10 cellular contexts compared by ENCODE assay signal in genomic region chr19:50326101-50326664, GRCh38. TPM values are rescaled to one million over a fixed set of nuclear protein-coding genes. Genes with fewer than 3 reads are reported as not detected.
A peak's percentile ranks its signal among the peaks of the same experiment; 100 is the strongest.
DNase-seq lines count a peak whose midpoint lies in the region; ATAC-seq and TF ChIP-seq lines count a peak whose summit lies in the region.
"Had no signal": no experiment of that assay in that cellular context is flagged by ENCODE, and none has a peak within 500 bp of the region (broad histone marks: within the 10 kb centered on the region; RNA-seq: fewer than 3 reads in every experiment).

No MANE protein-coding gene starts in this region.

- H3K36me3 Mint-ChIP-seq in osteocyte (ENCODE audit: unreplicated experiment), result peaks cover 7% of the 10 kb centered on the region

- H3K27me3 Mint-ChIP-seq in stimulated activated naive CD8-positive, alpha-beta T cell treated with anti-CD3 and anti-CD28 coated beads, Interleukin-15, amount 100 ng/mL, for 72 hours, result peaks cover 69% of the 10 kb centered on the region
- H3K27me3 Mint-ChIP-seq in osteocyte (ENCODE audit: unreplicated experiment), result peaks cover 36% of the 10 kb centered on the region

- TF ChIP-seq CTCF in VCaP (conservative IDR thresholded peaks at IDR 0.05) (no peak), upper lobe of right lung (IDR thresholded peaks at IDR 0.05) (no peak), osteocyte (IDR thresholded peaks at IDR 0.05) (no peak)

- no peaks in the 10 kb centered on the region for H3K9me3 ChIP-seq in iPS-18c (ENCODE audit: control insufficient read depth, insufficient read depth, low read length)
- H3K9me3 ChIP-seq in upper lobe of right lung, result no peaks in the 10 kb centered on the region

- no peak for ATAC-seq in stimulated activated naive CD8-positive, alpha-beta T cell treated with anti-CD3 and anti-CD28 coated beads, Interleukin-15, amount 100 ng/mL, for 72 hours
- ATAC-seq in stimulated activated naive CD8-positive, alpha-beta T cell treated with anti-CD3 and anti-CD28 coated beads, Interleukin-15, Interleukin-2, amounts not matched to agents 100 U/mL and 50 U/mL, for 24 hours, result no peak
- ATAC-seq in upper lobe of right lung (no peak), GM18858 (IDR thresholded peaks at IDR 0.05; ENCODE audit: unreplicated experiment) (no peak)

- peaks cover 0 to 8% of the 10 kb centered on the region in 2 donors for H3K9me3 Mint-ChIP-seq in stimulated activated naive CD8-positive, alpha-beta T cell treated with anti-CD3 and anti-CD28 coated beads, Interleukin-15, amount 100 ng/mL, for 72 hours
- H3K9me3 Mint-ChIP-seq in osteocyte (ENCODE audit: unreplicated experiment), result no peaks in the 10 kb centered on the region

- H3K4me3 ChIP-seq in iPS-18c (ENCODE audit: insufficient read depth, low read depth, low read length) (peak overlapping the region; percentile 63), upper lobe of right lung (peak overlapping the region; percentile 8)

- H3K36me3 ChIP-seq in upper lobe of right lung, result no peaks in the 10 kb centered on the region
- H3K36me3 ChIP-seq: neutrophil had no signal

- H3K27ac ChIP-seq in VCaP (peak overlapping the region; percentile 74; the same call in 1 of the 2 replicates), upper lobe of right lung (no peak overlapping the region)
- H3K27ac ChIP-seq: neutrophil had no signal

- intact Hi-C loops in upper lobe of right lung (cut with DNase I), result no loop called here

- peaks cover 10% of the 10 kb centered on the region for H3K27me3 ChIP-seq in upper lobe of right lung

- peaks cover 14% of the 10 kb centered on the region for H3K4me1 ChIP-seq in upper lobe of right lung

- no peak for DNase-seq in stimulated activated naive CD8-positive, alpha-beta T cell treated with anti-CD3 and anti-CD28 coated beads, Interleukin-15, amount 100 ng/mL, for 72 hours
- no peak for DNase-seq in stimulated activated naive CD8-positive, alpha-beta T cell treated with anti-CD3 and anti-CD28 coated beads, Interleukin-15, Interleukin-2, amounts not matched to agents 100 U/mL and 50 U/mL, for 24 hours
- DNase-seq in upper lobe of right lung, result peak; percentile 70
- DNase-seq in osteocyte (ENCODE audit: extremely low spot score, unreplicated experiment), result no peak
- no peak for DNase-seq in NCI-H146 treated with DMSO at 0.1 percent for 48 hours (lab: John Stamatoyannopoulos, UW; ENCODE audit: unreplicated experiment)

- peaks cover 50% of the 10 kb centered on the region for H3K4me1 Mint-ChIP-seq in stimulated activated naive CD8-positive, alpha-beta T cell treated with anti-CD3 and anti-CD28 coated beads, Interleukin-15, amount 100 ng/mL, for 72 hours
- H3K4me1 Mint-ChIP-seq in osteocyte (ENCODE audit: unreplicated experiment), result peaks cover 26% of the 10 kb centered on the region

- H3K4me3 Mint-ChIP-seq in stimulated activated naive CD8-positive, alpha-beta T cell treated with anti-CD3 and anti-CD28 coated beads, Interleukin-15, amount 100 ng/mL, for 72 hours, result peak overlapping the region; percentile 70 to 78
- H3K4me3 Mint-ChIP-seq in osteocyte (ENCODE audit: unreplicated experiment), result no peak overlapping the region

- no peak overlapping the region for H3K27ac Mint-ChIP-seq in stimulated activated naive CD8-positive, alpha-beta T cell treated with anti-CD3 and anti-CD28 coated beads, Interleukin-15, amount 100 ng/mL, for 72 hours
- H3K27ac Mint-ChIP-seq in osteocyte (ENCODE audit: unreplicated experiment), result no peak overlapping the region
- H3K27ac Mint-ChIP-seq: activated naive CD4-positive, alpha-beta T cell treated with anti-CD3 and anti-CD28 coated beads, Interleukin-2, amount 10 ng/mL, durations not matched to agents 7 days and 5 days had no signal

RNA-seq across cellular contexts. Expression of gene KCNC3, which starts 3.0 kb away (rescaled TPM):
- total RNA-seq in upper lobe of right lung, result 12.8 TPM
- total RNA-seq in osteocyte, result 1.1 and 1.2 TPM in 2 replicates

RNA-seq across cellular contexts. Expression of gene NAPSA, which starts 39.3 kb away (rescaled TPM):
- total RNA-seq in upper lobe of right lung, result 1,895 TPM
- 0.16 and 1.3 TPM in 2 replicates for total RNA-seq in osteocyte

RNA-seq across cellular contexts. Expression of gene NR1H2, which starts 50.1 kb away (rescaled TPM):
- 101 TPM for total RNA-seq in upper lobe of right lung
- 53.4 and 64.5 TPM in 2 replicates for total RNA-seq in osteocyte

RNA-seq across cellular contexts. Expression of gene POLD1, which starts 58.0 kb away (rescaled TPM):
- total RNA-seq in upper lobe of right lung (34.4 TPM), osteocyte (19.6 and 22.2 TPM in 2 replicates)

Comparison
In these comparisons a context has a peak if more than half of its experiments do, and no peak if none do; other contexts are left out.
1. RNA of gene NAPSA, which starts 39.3 kb away (total RNA-seq): 1,895 TPM in upper lobe of right lung (single experiment); 0.16 to 1.3 TPM in osteocyte; every median in the first group is over 100 times any median in the second.